Comparison of ENCODE assay signal across 20 cellular contexts in genomic region chr3:78856164-78856563, GRCh38.
"Had no signal": no experiment of that assay in that cellular context is flagged by ENCODE, and none has a peak within 500 bp of the region (broad histone marks: within the 10 kb centered on the region; RNA-seq: fewer than 3 reads in every experiment).

No MANE protein-coding gene starts in this region.

- H3K36me3 Mint-ChIP-seq: activated CD4-positive, alpha-beta memory T cell treated with anti-CD3 and anti-CD28 coated beads for 36 hours; stimulated activated effector memory CD8-positive, alpha-beta T cell treated with anti-CD3 and anti-CD28 coated beads, Interleukin-12 subunit alpha, Interleukin-12 subunit beta, amount 100 ng/mL, for 72 hours; WTC11 had no signal

- H3K36me3 ChIP-seq: colonic mucosa, prostate gland, stomach, upper lobe of left lung had no signal

- H3K9me3 Mint-ChIP-seq: WTC11 had no signal

- H3K27ac ChIP-seq: colonic mucosa, prostate gland, SK-N-MC, stomach, testis, upper lobe of left lung had no signal

- ATAC-seq: left cardiac atrium; right cardiac atrium; stimulated activated effector memory CD8-positive, alpha-beta T cell treated with anti-CD3 and anti-CD28 coated beads, Interleukin-12 subunit alpha, Interleukin-12 subunit beta, amount 100 ng/mL, for 72 hours had no signal

- DNase-seq: activated CD4-positive, alpha-beta memory T cell treated with anti-CD3 and anti-CD28 coated beads for 36 hours; activated CD4-positive, alpha-beta T cell treated with anti-CD3 and anti-CD28 coated beads for 4 hours; activated naive CD4-positive, alpha-beta T cell treated with Interleukin-2 at 50 U/mL for 16 hours; activated T-cell treated with anti-CD3 and anti-CD28 coated beads, Interleukin-2, amount 50 U/mL, for 1 hour; anterior cingulate cortex; colonic mucosa; left cardiac atrium; midbrain; right cardiac atrium; stimulated activated CD4-positive, alpha-beta T cell treated with anti-CD3 and anti-CD28 coated beads, Interleukin-4, amount 100 ng/mL, for 24 hours; stomach; testis; upper lobe of left lung had no signal

- H3K9me3 ChIP-seq: colonic mucosa, prostate gland, stomach, testis, upper lobe of left lung had no signal

- H3K4me3 ChIP-seq: colonic mucosa, lung, prostate gland, SK-N-MC, stomach, testis, upper lobe of left lung had no signal

- H3K27me3 Mint-ChIP-seq: activated CD4-positive, alpha-beta memory T cell treated with anti-CD3 and anti-CD28 coated beads for 36 hours; central memory CD8-positive, alpha-beta T cell had no signal

- H3K4me1 Mint-ChIP-seq: central memory CD8-positive, alpha-beta T cell; stimulated activated effector memory CD8-positive, alpha-beta T cell treated with anti-CD3 and anti-CD28 coated beads, Interleukin-12 subunit alpha, Interleukin-12 subunit beta, amount 100 ng/mL, for 72 hours had no signal

- H3K27me3 ChIP-seq: colonic mucosa, stomach, testis, upper lobe of left lung had no signal

- H3K4me3 Mint-ChIP-seq: activated CD4-positive, alpha-beta memory T cell treated with anti-CD3 and anti-CD28 coated beads for 36 hours; central memory CD8-positive, alpha-beta T cell; neural crest cell; stimulated activated effector memory CD8-positive, alpha-beta T cell treated with anti-CD3 and anti-CD28 coated beads, Interleukin-12 subunit alpha, Interleukin-12 subunit beta, amount 100 ng/mL, for 72 hours; WTC11 had no signal

- H3K4me1 ChIP-seq: colonic mucosa, prostate gland, upper lobe of left lung had no signal
